10 cellular contexts compared by ENCODE assay signal in the genomic region with DNA sequence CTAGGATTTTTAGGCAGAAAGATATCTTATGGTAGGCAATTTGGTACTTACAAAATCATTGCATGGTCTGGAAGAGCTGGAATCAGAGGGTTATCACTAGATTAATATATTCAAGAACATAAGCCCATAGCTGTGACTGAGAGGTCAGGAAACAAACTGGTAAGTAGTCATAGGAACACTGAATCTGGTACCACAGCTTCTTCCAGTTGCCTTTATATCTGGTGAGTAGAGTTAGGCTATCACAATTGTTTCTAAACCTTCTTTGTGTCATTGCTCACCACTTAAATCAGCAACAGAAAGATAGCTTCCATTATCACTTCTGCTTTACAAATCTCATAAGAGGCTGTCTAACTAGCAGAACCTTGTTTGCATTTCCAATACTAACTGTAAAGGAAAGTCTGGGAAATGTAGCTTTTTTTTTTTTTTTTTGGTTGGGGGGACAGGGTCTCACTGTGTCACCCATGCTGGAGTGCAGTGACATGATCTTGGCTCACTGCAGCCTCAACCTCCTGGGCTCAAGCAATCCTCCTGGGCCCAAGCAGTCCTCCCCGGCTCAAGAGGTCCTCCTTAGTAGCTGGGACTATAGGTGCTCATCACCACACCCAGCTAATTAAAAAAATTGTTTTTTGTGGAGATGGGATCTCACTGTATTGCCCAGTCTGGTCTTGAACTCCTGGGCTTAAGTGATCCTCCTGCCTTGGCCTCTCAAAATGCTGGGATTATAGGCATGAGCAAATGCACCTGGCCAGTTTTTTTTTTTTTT. TPM values are rescaled to one million over a fixed set of nuclear protein-coding genes. Genes with fewer than 3 reads are reported as not detected.
A peak's percentile ranks its signal among the peaks of the same experiment; 100 is the strongest.
DNase-seq lines count a peak whose midpoint lies in the region; ATAC-seq and TF ChIP-seq lines count a peak whose summit lies in the region.
"Had no signal": no experiment of that assay in that cellular context is flagged by ENCODE, and none has a peak within 500 bp of the region (broad histone marks: within the 10 kb centered on the region; RNA-seq: fewer than 3 reads in every experiment).

No MANE protein-coding gene starts in this region.

- no peaks in the 10 kb centered on the region for H3K36me3 ChIP-seq in transverse colon

- H3K9me3 Mint-ChIP-seq in activated naive CD4-positive, alpha-beta T cell treated with anti-CD3 and anti-CD28 coated beads, Interleukin-2, amount 50 U/mL, for 24 hours, result no peaks in the 10 kb centered on the region
- no peaks in the 10 kb centered on the region for H3K9me3 Mint-ChIP-seq in activated naive CD8-positive, alpha-beta T cell treated with anti-CD3 and anti-CD28 coated beads for 36 hours

- H3K27me3 Mint-ChIP-seq in activated naive CD4-positive, alpha-beta T cell treated with anti-CD3 and anti-CD28 coated beads, Interleukin-2, amount 50 U/mL, for 24 hours, result no peaks in the 10 kb centered on the region
- H3K27me3 Mint-ChIP-seq in activated naive CD8-positive, alpha-beta T cell treated with anti-CD3 and anti-CD28 coated beads for 36 hours, result no peaks in the 10 kb centered on the region

- H3K27ac ChIP-seq in transverse colon, result peak overlapping the region; percentile 67 to 86 (median 82)

- peaks cover 76% of the 10 kb centered on the region for H3K4me1 Mint-ChIP-seq in activated naive CD4-positive, alpha-beta T cell treated with anti-CD3 and anti-CD28 coated beads, Interleukin-2, amount 50 U/mL, for 24 hours
- H3K4me1 Mint-ChIP-seq in activated naive CD8-positive, alpha-beta T cell treated with anti-CD3 and anti-CD28 coated beads for 36 hours, result peaks cover 78% of the 10 kb centered on the region

- peak overlapping the region; percentile 20 for H3K4me3 Mint-ChIP-seq in activated naive CD4-positive, alpha-beta T cell treated with anti-CD3 and anti-CD28 coated beads, Interleukin-2, amount 50 U/mL, for 24 hours
- peak overlapping the region; percentile 48 for H3K4me3 Mint-ChIP-seq in activated naive CD8-positive, alpha-beta T cell treated with anti-CD3 and anti-CD28 coated beads for 36 hours

- no peak for TF ChIP-seq CTCF in transverse colon (IDR thresholded peaks at IDR 0.05)

- DNase-seq in activated naive CD4-positive, alpha-beta T cell treated with Interleukin-2 at 50 U/mL for 16 hours, result no peak
- DNase-seq in activated naive CD8-positive, alpha-beta T cell treated with anti-CD3 and anti-CD28 coated beads for 36 hours, result no peak
- DNase-seq in transverse colon (no peak), medulla oblongata (ENCODE audit: extremely low spot score) (no peak)
- DNase-seq: nucleus accumbens; stimulated activated naive CD4-positive, alpha-beta T cell treated with Interleukin-2 at 50 U/mL for 16 hours had no signal

- no peaks in the 10 kb centered on the region for H3K9me3 ChIP-seq in transverse colon

- in situ Hi-C loops in transverse colon (cut with MboI; ENCODE audit: low pct_ligation_motif_present in 1 of 4, low pct_unique_long_range_greater_than_20kb in 1 of 4, low sequenced_read_pairs in 3 of 4), result no loop called here

- TF ChIP-seq POLR2A in transverse colon (IDR thresholded peaks at IDR 0.05), result no peak

- H3K4me1 ChIP-seq in transverse colon, result peaks cover 7 to 93% (median 46%) of the 10 kb centered on the region in 4 donors

- no peak for TF ChIP-seq EP300 in transverse colon (IDR thresholded peaks at IDR 0.05; ENCODE audit: low read depth)

- ATAC-seq in HG03025 (IDR thresholded peaks at IDR 0.05; ENCODE audit: low FRiP score, unreplicated experiment), result peak; percentile 35
- no peak for ATAC-seq in HG02588 (IDR thresholded peaks at IDR 0.05; ENCODE audit: unreplicated experiment)
- no peak for ATAC-seq in GM19463 (IDR thresholded peaks at IDR 0.05; ENCODE audit: unreplicated experiment)

- peaks cover 7% of the 10 kb centered on the region for H3K36me3 Mint-ChIP-seq in activated naive CD4-positive, alpha-beta T cell treated with anti-CD3 and anti-CD28 coated beads, Interleukin-2, amount 50 U/mL, for 24 hours
- peaks cover 49% of the 10 kb centered on the region for H3K36me3 Mint-ChIP-seq in activated naive CD8-positive, alpha-beta T cell treated with anti-CD3 and anti-CD28 coated beads for 36 hours

- H3K4me3 ChIP-seq in transverse colon, result no peak overlapping the region

- 82% methylated on average over 1 of the region's 1 CpG; no CpG with 5 or more reads in 1 of the 2 donors for WGBS in transverse colon (ENCODE audit: low coverage in 1 of 2), 2 donors

- intact Hi-C loops in transverse colon (cut with DNase I; ENCODE audit: low total_unique reads), result no loop called here

- H3K27me3 ChIP-seq in transverse colon, result no peaks in the 10 kb centered on the region

- H3K27ac Mint-ChIP-seq in activated naive CD4-positive, alpha-beta T cell treated with anti-CD3 and anti-CD28 coated beads, Interleukin-2, amount 50 U/mL, for 24 hours, result peak overlapping the region; percentile 85
- H3K27ac Mint-ChIP-seq in activated naive CD8-positive, alpha-beta T cell treated with anti-CD3 and anti-CD28 coated beads for 36 hours, result peak overlapping the region; percentile 91

RNA-seq across cellular contexts. Expression of a gene that starts 22.0 kb away (rescaled TPM):
- total RNA-seq in activated naive CD8-positive, alpha-beta T cell treated with anti-CD3 and anti-CD28 coated beads for 36 hours, result 100 to 1,000 TPM; 112 to 116 TPM
- 100 to 1,000 TPM in 2 of 4 donors, 10 to 100 TPM in 2; 71.8 to 118 (median 91.8) TPM for total RNA-seq in transverse colon
